In genomic region chr2:239043326-239043725, GRCh38 we compare ENCODE assay signal across 23 cellular contexts.
"Had no signal": no experiment of that assay in that cellular context is flagged by ENCODE, and none has a peak within 500 bp of the region (broad histone marks: within the 10 kb centered on the region; RNA-seq: fewer than 3 reads in every experiment).

No MANE protein-coding gene starts in this region.

- H3K4me1 Mint-ChIP-seq: activated naive CD8-positive, alpha-beta T cell treated with anti-CD3 and anti-CD28 coated beads, Interleukin-2, amount 50 U/mL, for 24 hours; central memory CD8-positive, alpha-beta T cell; T-cell had no signal

- H3K4me3 Mint-ChIP-seq: activated CD4-positive, alpha-beta memory T cell treated with anti-CD3 and anti-CD28 coated beads for 36 hours; activated CD4-positive, alpha-beta T cell treated with anti-CD3 and anti-CD28 coated beads, Interleukin-2, amount 10 ng/mL, durations not matched to agents 7 days and 5 days; activated naive CD8-positive, alpha-beta T cell treated with anti-CD3 and anti-CD28 coated beads, Interleukin-2, amount 50 U/mL, for 24 hours; central memory CD8-positive, alpha-beta T cell; T-cell had no signal

- ATAC-seq: activated naive CD4-positive, alpha-beta T cell treated with anti-CD3 and anti-CD28 coated beads, Interleukin-2, amount 50 U/mL, for 72 hours; activated naive CD8-positive, alpha-beta T cell treated with anti-CD3 and anti-CD28 coated beads, Interleukin-2, amount 50 U/mL, for 24 hours; body of pancreas; PC-3; T-cell had no signal

- H3K27me3 ChIP-seq: ascending aorta, body of pancreas had no signal

- H3K4me1 ChIP-seq: ascending aorta, body of pancreas had no signal

- H3K4me3 ChIP-seq: ascending aorta, body of pancreas, SK-N-MC had no signal

- H3K27ac Mint-ChIP-seq: activated CD4-positive, alpha-beta memory T cell treated with anti-CD3 and anti-CD28 coated beads for 36 hours; activated CD4-positive, alpha-beta T cell treated with anti-CD3 and anti-CD28 coated beads, Interleukin-2, amount 10 ng/mL, durations not matched to agents 7 days and 5 days; activated naive CD4-positive, alpha-beta T cell treated with anti-CD3 and anti-CD28 coated beads, Interleukin-2, amount 50 U/mL, for 72 hours; activated naive CD8-positive, alpha-beta T cell treated with anti-CD3 and anti-CD28 coated beads, Interleukin-2, amount 50 U/mL, for 24 hours; T-cell had no signal

- H3K27ac ChIP-seq: ascending aorta, body of pancreas, KMS-11, SK-N-MC, VCaP had no signal

- H3K9me3 ChIP-seq: ascending aorta, body of pancreas had no signal

- H3K36me3 Mint-ChIP-seq: activated CD4-positive, alpha-beta memory T cell treated with anti-CD3 and anti-CD28 coated beads for 36 hours; activated naive CD4-positive, alpha-beta T cell treated with anti-CD3 and anti-CD28 coated beads, Interleukin-2, amount 50 U/mL, for 72 hours had no signal

- H3K9me3 Mint-ChIP-seq: activated CD4-positive, alpha-beta memory T cell treated with anti-CD3 and anti-CD28 coated beads for 36 hours; activated CD4-positive, alpha-beta T cell treated with anti-CD3 and anti-CD28 coated beads, Interleukin-2, amount 10 ng/mL, durations not matched to agents 7 days and 5 days; activated naive CD4-positive, alpha-beta T cell treated with anti-CD3 and anti-CD28 coated beads, Interleukin-2, amount 50 U/mL, for 72 hours; activated naive CD8-positive, alpha-beta T cell treated with anti-CD3 and anti-CD28 coated beads, Interleukin-2, amount 50 U/mL, for 24 hours; central memory CD8-positive, alpha-beta T cell; T-cell had no signal

- DNase-seq: activated CD4-positive, alpha-beta memory T cell treated with anti-CD3 and anti-CD28 coated beads for 36 hours; activated CD4-positive, alpha-beta T cell treated with anti-CD3 and anti-CD28 coated beads, Interleukin-2, amount 10 ng/mL, durations not matched to agents 7 days and 5 days; activated CD4-positive, CD25-positive, alpha-beta regulatory T cell; activated CD8-positive, alpha-beta memory T cell treated with anti-CD3 and anti-CD28 coated beads, Interleukin-2, amount 50 U/mL, for 48 hours; activated naive CD8-positive, alpha-beta T cell treated with anti-CD3 and anti-CD28 coated beads, Interleukin-2, amount 50 U/mL, for 24 hours; activated T-cell treated with anti-CD3 and anti-CD28 coated beads, Interleukin-2, amount 50 U/mL, for 1 hour; amniotic stem cell; body of pancreas; NCI-H1092; NCI-H1417; NCI-H1930; NCI-H345; NCI-H510A; NCI-H526 treated with DMSO at 0.1 percent for 48 hours; NCI-H82; PC-3; T-cell had no signal

- H3K27me3 Mint-ChIP-seq: activated CD4-positive, alpha-beta memory T cell treated with anti-CD3 and anti-CD28 coated beads for 36 hours; activated CD4-positive, alpha-beta T cell treated with anti-CD3 and anti-CD28 coated beads, Interleukin-2, amount 10 ng/mL, durations not matched to agents 7 days and 5 days; activated naive CD8-positive, alpha-beta T cell treated with anti-CD3 and anti-CD28 coated beads, Interleukin-2, amount 50 U/mL, for 24 hours; T-cell had no signal
